ENCODE assay signal across 21 cellular contexts in genomic region chr10:124534821-124535601, GRCh38.
A peak's percentile ranks its signal among the peaks of the same experiment; 100 is the strongest.
DNase-seq lines count a peak whose midpoint lies in the region; ATAC-seq and TF ChIP-seq lines count a peak whose summit lies in the region.
"Had no signal": no experiment of that assay in that cellular context is flagged by ENCODE, and none has a peak within 500 bp of the region (broad histone marks: within the 10 kb centered on the region; RNA-seq: fewer than 3 reads in every experiment).

No MANE protein-coding gene starts in this region.

- H2BK15ac ChIP-seq in mesendoderm (replicated peaks; ENCODE audit: low read depth), result no peak overlapping the region

- H4K5ac ChIP-seq in mesendoderm (ENCODE audit: low read length), result no peak overlapping the region

- no peak overlapping the region for H2BK5ac ChIP-seq in mesendoderm (ENCODE audit: low read length)

- no peak for ATAC-seq in HG02642 (IDR thresholded peaks at IDR 0.05; ENCODE audit: poor library complexity, unreplicated experiment)

- peak overlapping the region; percentile 73 to 91 (median 84) for H3K4me2 ChIP-seq in BLaER1 treated with 17β-estradiol and CSF1 and Interleukin-3, amounts not matched to agents 10 nM and 100 nM
- H3K4me2 ChIP-seq in OCI-LY7 (ENCODE audit: low read length), result peak overlapping the region; percentile 63
- no peak overlapping the region for H3K4me2 ChIP-seq in mesendoderm (ENCODE audit: low read length)

- CTCF ChIA-PET in OCI-LY7 (lab: Charles Lee; ENCODE audit: unreplicated experiment), result interaction anchor here (0.9 to 5.0 kb wide), 8 partner anchors 11 to 211 kb away, joined by 3 to 43 read pairs (median 7); partner anchors contain the start of gene FAM53B

- H3K4me3 ChIP-seq in BLaER1 treated with 17β-estradiol and CSF1 and Interleukin-3, amounts not matched to agents 10 nM and 100 nM, result no peak overlapping the region; a peak in 1 of 20 replicates
- H3K4me3 ChIP-seq in HL-60 (replicated peaks; ENCODE audit: insufficient read depth, low read length) (no peak overlapping the region), OCI-LY7 (ENCODE audit: low read depth, low read length, poor library complexity, severe bottlenecking) (peak overlapping the region; percentile 40), mesendoderm (ENCODE audit: low read length) (no peak overlapping the region)
- H3K4me3 ChIP-seq: dorsolateral prefrontal cortex, lung, ovary, tibial nerve had no signal

- no peaks in the 10 kb centered on the region for H3K36me3 ChIP-seq in BLaER1 treated with 17β-estradiol and CSF1 and Interleukin-3, amounts not matched to agents 10 nM and 100 nM
- H3K36me3 ChIP-seq in OCI-LY7 (ENCODE audit: insufficient read depth, low read length) (no peaks in the 10 kb centered on the region), mesendoderm (ENCODE audit: control insufficient read depth, insufficient read depth, low read length) (no peaks in the 10 kb centered on the region)
- H3K36me3 ChIP-seq: ovary, tibial nerve had no signal

- H3K23ac ChIP-seq in mesendoderm (ENCODE audit: low read length), result no peak overlapping the region

- TF ChIP-seq CTCF in HL-60 (IDR thresholded peaks at IDR 0.05; ENCODE audit: insufficient read depth, low read length), result no peak
- no peak for TF ChIP-seq CTCF in OCI-LY7 (conservative IDR thresholded peaks at IDR 0.05; ENCODE audit: low read length)

- intact Hi-C loops in OCI-LY7 (cut with micrococcal nuclease; ENCODE audit: unreplicated experiment), result loop anchor here (1.0 to 5.0 kb wide), 4 partner anchors 66 to 527 kb away; partner anchors contain the start of gene EEF1AKMT2

- no peak overlapping the region for H4K8ac ChIP-seq in mesendoderm (ENCODE audit: low read depth, low read length)

- DNase-seq in HL-60 (ENCODE audit: low read depth in 1 of 2, low spot score in 1 of 2) (peak in 1 of 2 experiments; percentile 75), OCI-LY7 (ENCODE audit: low spot score) (peak; percentile 53), medulla oblongata (ENCODE audit: extremely low spot score) (no peak), NCI-H2227 (lab: John Stamatoyannopoulos, UW; ENCODE audit: unreplicated experiment) (no peak), mesendoderm (no peak)
- DNase-seq: activated CD4-positive, alpha-beta T cell treated with anti-CD3 and anti-CD28 coated beads, Interleukin-2, amount 50 U/mL, for 48 hours; activated T-cell treated with anti-CD3 and anti-CD28 coated beads, Interleukin-2, amount 50 U/mL, for 1 hour; DMS153; foreskin melanocyte; NCI-H1105 treated with DMSO at 0.1 percent for 48 hours; NCI-H2081 treated with DMSO at 0.1 percent for 48 hours; NCI-H524 treated with DMSO at 0.1 percent for 48 hours; OCI-M1; stimulated activated CD4-positive, alpha-beta T cell treated with anti-CD3 and anti-CD28 coated beads, Interleukin-15, amount 100 ng/mL, for 24 hours had no signal

- no peak overlapping the region for H3K18ac ChIP-seq in mesendoderm (ENCODE audit: low read length)

- peak overlapping the region; percentile 65 to 84 (median 77); a peak in 21 of 22 replicates for H3K9ac ChIP-seq in BLaER1 treated with 17β-estradiol and CSF1 and Interleukin-3, amounts not matched to agents 10 nM and 100 nM
- no peak overlapping the region for H3K9ac ChIP-seq in mesendoderm (ENCODE audit: low read length)

- H2AK5ac ChIP-seq in mesendoderm (ENCODE audit: low read length), result no peak overlapping the region

- peaks cover 0 to 20% (median 0%) of the 10 kb centered on the region in 11 experiments; a peak in 2 of 22 replicates for H3K27me3 ChIP-seq in BLaER1 treated with 17β-estradiol and CSF1 and Interleukin-3, amounts not matched to agents 10 nM and 100 nM
- H3K27me3 ChIP-seq in HL-60 (ENCODE audit: insufficient read depth, poor library complexity, severe bottlenecking) (no peaks in the 10 kb centered on the region), layer of hippocampus (ENCODE audit: control insufficient read depth, insufficient read depth, low read length) (no peaks in the 10 kb centered on the region), mesendoderm (ENCODE audit: insufficient read depth, low read length, poor library complexity) (no peaks in the 10 kb centered on the region)
- H3K27me3 ChIP-seq: dorsolateral prefrontal cortex, ovary, tibial nerve had no signal

- POLR2A ChIA-PET in OCI-LY7 (lab: Charles Lee), result interaction anchor here (0.7 to 7.5 kb wide), 13 partner anchors 11 to 210 kb away, joined by 3 to 105 read pairs (median 4); partner anchors contain the start of gene FAM53B

- BruUV-seq in OCI-LY7 (replicated peaks; lab: Mats Ljungman, UMichigan), result TSS peak; percentile 59

- WGBS in mesendoderm (ENCODE audit: extremely low coverage, insufficient coverage, low lambda C conversion rate), result no CpG with 5 or more reads among the region's 17 CpGs

- H4K20me1 ChIP-seq in BLaER1 treated with 17β-estradiol and CSF1 and Interleukin-3, amounts not matched to agents 10 nM and 100 nM, result 0 out of 22 replicates have a peak, but pooled peaks cover 0 to under 1% (median 0%) of the 10 kb centered on the region in 11 experiments
- no peaks in the 10 kb centered on the region for H4K20me1 ChIP-seq in OCI-LY7 (ENCODE audit: insufficient read depth, low read length)

- H3K79me2 ChIP-seq in OCI-LY7 (ENCODE audit: insufficient read depth, low read depth, low read length), result no peaks in the 10 kb centered on the region
- H3K79me2 ChIP-seq in mesendoderm (ENCODE audit: control insufficient read depth, insufficient read depth, low read length), result no peaks in the 10 kb centered on the region

- peak overlapping the region; percentile 66 to 95 (median 91); a peak in 21 of 22 replicates for H3K27ac ChIP-seq in BLaER1 treated with 17β-estradiol and CSF1 and Interleukin-3, amounts not matched to agents 10 nM and 100 nM
- H3K27ac ChIP-seq in HL-60 (replicated peaks) (peak overlapping the region; percentile 91), OCI-LY7 (ENCODE audit: low read depth, low read length, poor library complexity, severe bottlenecking) (peak overlapping the region; percentile 83), layer of hippocampus (ENCODE audit: low read depth, low read length) (peak overlapping the region; percentile 46), mesendoderm (ENCODE audit: low read depth, low read length) (no peak overlapping the region)
- H3K27ac ChIP-seq: ovary had no signal

- no peak overlapping the region for H3K4ac ChIP-seq in mesendoderm (ENCODE audit: low read depth, low read length)

- no peaks in the 10 kb centered on the region for H3K9me2 ChIP-seq in OCI-LY7 (ENCODE audit: insufficient read depth, low read length)

- H3K56ac ChIP-seq in mesendoderm (ENCODE audit: low read length), result no peak overlapping the region

- H3K79me1 ChIP-seq in mesendoderm (ENCODE audit: low read length), result no peaks in the 10 kb centered on the region

- no peaks in the 10 kb centered on the region for H3K9me3 ChIP-seq in BLaER1 treated with 17β-estradiol and CSF1 and Interleukin-3, amounts not matched to agents 10 nM and 100 nM (replicated peaks in 1 of 11)
- H3K9me3 ChIP-seq in OCI-LY7 (ENCODE audit: low read length), result no peaks in the 10 kb centered on the region
- H3K9me3 ChIP-seq: ovary, tibial nerve had no signal

- H2BK120ac ChIP-seq in mesendoderm (ENCODE audit: low read depth, low read length), result no peak overlapping the region

- peaks cover 47 to 92% (median 68%) of the 10 kb centered on the region in 10 experiments for H3K4me1 ChIP-seq in BLaER1 treated with 17β-estradiol and CSF1 and Interleukin-3, amounts not matched to agents 10 nM and 100 nM
- H3K4me1 ChIP-seq in OCI-LY7 (ENCODE audit: insufficient read depth, low read length, poor library complexity, severe bottlenecking) (peaks cover 89% of the 10 kb centered on the region), mesendoderm (ENCODE audit: control insufficient read depth, low read depth, low read length) (peaks cover 2% of the 10 kb centered on the region)

- H2AFZ ChIP-seq in OCI-LY7 (ENCODE audit: low read length), result peak overlapping the region; percentile 69; the same call in 1 of the 2 replicates
